ENCODE assay signal across 8 cellular contexts in the genomic region with DNA sequence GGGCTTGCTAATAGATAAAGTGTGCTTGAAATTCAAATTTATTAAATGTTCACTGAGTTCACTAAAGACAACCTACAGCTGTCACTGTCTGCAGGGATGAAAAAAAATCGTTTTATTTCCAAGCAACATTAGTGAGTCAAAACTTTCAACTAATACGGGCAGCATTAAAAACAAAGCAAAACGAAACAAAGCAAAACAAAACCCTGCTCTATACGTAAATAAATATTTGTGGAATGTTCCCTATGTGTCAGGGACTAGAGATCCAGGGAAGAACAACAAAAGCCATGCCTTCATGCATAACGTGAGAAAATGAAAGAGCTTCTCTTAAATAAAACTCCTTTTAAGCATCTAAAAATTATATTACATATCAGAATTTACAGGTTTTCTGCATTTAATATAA. TPM values are rescaled to one million over a fixed set of nuclear protein-coding genes. Genes with fewer than 3 reads are reported as not detected.
A peak's percentile ranks its signal among the peaks of the same experiment; 100 is the strongest.
DNase-seq lines count a peak whose midpoint lies in the region; ATAC-seq and TF ChIP-seq lines count a peak whose summit lies in the region.

No MANE protein-coding gene starts in this region.

- H3K4me1 ChIP-seq in Peyer's patch, result no peaks in the 10 kb centered on the region

- no peaks in the 10 kb centered on the region for H3K36me3 ChIP-seq in Peyer's patch

- H3K4me3 ChIP-seq in GM12865 (ENCODE audit: low read depth, low read length) (peak overlapping the region; percentile 9; the same call in 1 of the 2 replicates), Peyer's patch (peak overlapping the region; percentile 11 to 49 (median 30)), fibroblast of villous mesenchyme (ENCODE audit: low read depth, low read length) (peak overlapping the region; percentile 70)

- TF ChIP-seq CTCF in GM12865 (IDR thresholded peaks at IDR 0.05; ENCODE audit: insufficient read depth, low read depth, low read length, missing control alignments), result no peak
- TF ChIP-seq CTCF in Peyer's patch (IDR thresholded peaks at IDR 0.05), result no peak
- no peak for TF ChIP-seq CTCF in fibroblast of villous mesenchyme (IDR thresholded peaks at IDR 0.05; ENCODE audit: insufficient read depth, low read depth, low read length)

- no peak overlapping the region for H3K27ac ChIP-seq in Peyer's patch

- H3K27me3 ChIP-seq in Peyer's patch, result no peaks in the 10 kb centered on the region

- no peak for DNase-seq in GM12865 (ENCODE audit: low read depth)
- DNase-seq in Peyer's patch, result no peak
- peak; percentile 13 for DNase-seq in fibroblast of villous mesenchyme (ENCODE audit: low read depth)
- DNase-seq in renal cortical epithelial cell (ENCODE audit: low read depth), result peak; percentile 11
- no peak for DNase-seq in NCI-H226
- no peak for DNase-seq in T-helper 9 cell

- no peaks in the 10 kb centered on the region for H3K9me3 ChIP-seq in Peyer's patch

- no peak for ATAC-seq in HG03469 (IDR thresholded peaks at IDR 0.05; ENCODE audit: unreplicated experiment)
- ATAC-seq in HG02571 (IDR thresholded peaks at IDR 0.05; ENCODE audit: unreplicated experiment), result no peak

- no peak for TF ChIP-seq POLR2A in Peyer's patch (IDR thresholded peaks at IDR 0.05)

RNA-seq across cellular contexts. Expression of a gene that starts 0.6 kb away (rescaled TPM):
- total RNA-seq in Peyer's patch, result 1 to 10 TPM in 3 of 4 donors, not detected in 1; 1.7 to 7.0 (median 4.2) TPM
- 1.9 and 2.2 TPM in 2 replicates for total RNA-seq in fibroblast of villous mesenchyme
- total RNA-seq in renal cortical epithelial cell, result 0.10 TPM in 1 of 2 replicates, not detected in the other

RNA-seq across cellular contexts. Expression of a gene that starts 49.3 kb away (rescaled TPM):
- total RNA-seq in Peyer's patch, result not detected
- not detected in 2 replicates for total RNA-seq in fibroblast of villous mesenchyme
- total RNA-seq in renal cortical epithelial cell, result not detected in 2 replicates

Comparison
In these comparisons a context has a peak if more than half of its experiments do, and no peak if none do; other contexts are left out.
1. DNase-seq: peak in fibroblast of villous mesenchyme (single experiment) and renal cortical epithelial cell (single experiment); none in GM12865 (single experiment), Peyer's patch (0 of 3), NCI-H226 (single experiment) and T-helper 9 cell (single experiment).
2. H3K4me3 ChIP-seq: peak in every context shown above with its lines; median percentile 70 in fibroblast of villous mesenchyme; 30 in Peyer's patch; 9 in GM12865.